ENCODE assay signal across 8 cellular contexts in the genomic region with DNA sequence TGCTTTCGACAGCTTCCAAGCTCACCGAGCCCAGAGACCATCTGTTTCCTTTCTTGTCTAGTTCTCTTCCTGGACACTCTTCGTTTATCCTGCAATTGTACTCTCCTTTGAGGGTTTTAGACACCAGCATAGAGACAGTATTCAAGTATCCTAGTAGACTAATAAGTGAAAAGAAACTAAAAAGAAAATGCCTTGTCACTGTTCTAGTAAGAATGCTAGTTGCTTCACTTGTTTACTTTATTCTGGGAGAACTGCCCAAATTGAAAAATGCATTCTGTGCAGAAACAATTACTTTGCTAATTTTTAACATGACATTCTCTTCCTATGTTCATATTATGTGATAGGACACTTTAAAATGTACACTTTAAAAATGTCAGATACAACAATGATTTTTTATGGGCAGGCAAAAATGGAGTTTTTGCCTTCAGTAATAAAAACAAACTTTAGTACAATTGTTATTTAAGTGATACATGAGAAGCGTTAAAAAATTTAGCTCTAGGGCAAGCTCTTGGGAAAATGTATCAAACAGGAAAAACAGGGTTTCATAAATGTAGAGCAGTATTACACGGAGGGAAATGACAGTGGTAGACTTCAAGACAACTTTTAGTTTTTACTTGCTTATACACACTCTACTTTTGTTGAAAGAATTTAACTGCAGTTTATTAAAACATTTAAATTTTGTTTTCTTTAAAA. TPM values are rescaled to one million over a fixed set of nuclear protein-coding genes. Genes with fewer than 3 reads are reported as not detected.
DNase-seq lines count a peak whose midpoint lies in the region; ATAC-seq and TF ChIP-seq lines count a peak whose summit lies in the region.

No MANE protein-coding gene starts in this region.

- H3K9me3 ChIP-seq in BE2C (no peaks in the 10 kb centered on the region), muscle layer of duodenum (ENCODE audit: control insufficient read depth in 1 of 2, low read length in 2 of 2) (no peaks in the 10 kb centered on the region)

- TF ChIP-seq CTCF in BE2C (IDR thresholded peaks at IDR 0.05; ENCODE audit: low read depth, low read length), result no peak

- H3K27ac ChIP-seq in epithelial cell of prostate, result peak overlapping the region; percentile 79
- peak overlapping the region; percentile 94 for H3K27ac ChIP-seq in muscle layer of duodenum (ENCODE audit: low read length)

- ATAC-seq in GM21447 (IDR thresholded peaks at IDR 0.05; ENCODE audit: unreplicated experiment) (peak; percentile 2), HG02588 (IDR thresholded peaks at IDR 0.05; ENCODE audit: unreplicated experiment) (no peak)

- DNase-seq in BE2C (no peak), RPMI8226 (peak; percentile 23), epithelial cell of prostate (ENCODE audit: low read depth, low spot score) (peak; percentile 26), retina (no peak)
- DNase-seq in stimulated activated CD4-positive, alpha-beta T cell treated with anti-CD3 and anti-CD28 coated beads, Interleukin-2, amount 100 ng/mL, for 48 hours, result no peak

- H3K27me3 ChIP-seq in BE2C, result no peaks in the 10 kb centered on the region
- H3K27me3 ChIP-seq in muscle layer of duodenum (ENCODE audit: low read depth, low read length), result no peaks in the 10 kb centered on the region

- H3K36me3 ChIP-seq in BE2C, result peaks cover 4% of the 10 kb centered on the region; the same call in 1 of the 2 replicates
- H3K36me3 ChIP-seq in muscle layer of duodenum (ENCODE audit: control insufficient read depth in 1 of 2, insufficient read depth in 2 of 2, low read length in 2 of 2), result peaks cover 0 to 9% of the 10 kb centered on the region in 2 donors

- H3K4me3 ChIP-seq in BE2C (ENCODE audit: low read depth, low read length) (peak overlapping the region; percentile 90), muscle layer of duodenum (ENCODE audit: low read depth in 1 of 2, low read length in 2 of 2) (peak overlapping the region; percentile 70 to 71)

- H3K4me1 ChIP-seq in BE2C, result peaks cover 10% of the 10 kb centered on the region
- peaks cover 10 to 23% of the 10 kb centered on the region in 2 donors for H3K4me1 ChIP-seq in muscle layer of duodenum (ENCODE audit: control insufficient read depth in 1 of 2, insufficient read depth in 2 of 2, low read length in 2 of 2)

RNA-seq across cellular contexts. Expression of a gene that starts 1.3 kb away (rescaled TPM):
- 8.8 TPM for polyA plus RNA-seq in BE2C (2012; ENCODE audit: insufficient read depth, insufficient read length, low read depth)

Comparison
In these comparisons a context has a peak if more than half of its experiments do, and no peak if none do; other contexts are left out.
1. DNase-seq: peak in RPMI8226 (single experiment) and epithelial cell of prostate (single experiment); none in BE2C (single experiment), stimulated activated CD4-positive, alpha-beta T cell treated with anti-CD3 and anti-CD28 coated beads, Interleukin-2, amount 100 ng/mL, for 48 hours (0 of 2) and retina (single experiment).